Comparison of ENCODE assay signal across 23 cellular contexts in genomic region chr22:26466196-26466595, GRCh38. TPM values are rescaled to one million over a fixed set of nuclear protein-coding genes. Genes with fewer than 3 reads are reported as not detected.
DNase-seq lines count a peak whose midpoint lies in the region; ATAC-seq, FAIRE-seq and TF ChIP-seq lines count a peak whose summit lies in the region.
"Had no signal": no experiment of that assay in that cellular context is flagged by ENCODE, and none has a peak within 500 bp of the region (broad histone marks: within the 10 kb centered on the region; RNA-seq: fewer than 3 reads in every experiment).

No MANE protein-coding gene starts in this region.

- H3K36me3 ChIP-seq in psoas muscle (ENCODE audit: insufficient read depth in 1 of 2, low read depth in 1 of 2): peaks cover 3 to 100% of the 10 kb centered on the region in 2 donors
- H3K36me3 ChIP-seq in left ventricle myocardium inferior: peaks cover 96% of the 10 kb centered on the region

- intact Hi-C loops in psoas muscle (cut with DNase I) (no loop called here), left ventricle myocardium inferior (cut with micrococcal nuclease) (loop anchor here (10.0 kb wide), 1 partner anchor 101 kb away; no protein-coding TSS in a partner anchor)

- DNase-seq in D721Med (ENCODE audit: insufficient read length, low spot score): no peak
- DNase-seq in NCI-H2171 (lab: John Stamatoyannopoulos, UW): peak; percentile 89
- DNase-seq in epidermal melanocyte (ENCODE audit: insufficient read length, low spot score): peak; percentile 37
- peak in 1 of 2 donors; percentile 28 for DNase-seq in psoas muscle
- no peak for DNase-seq in left ventricle myocardium inferior
- no peak for DNase-seq in activated CD4-positive, alpha-beta T cell treated with anti-CD3 and anti-CD28 coated beads for 4 hours
- no peak for DNase-seq in NCI-H774 (lab: John Stamatoyannopoulos, UW)
- DNase-seq: activated CD4-positive, alpha-beta memory T cell treated with anti-CD3 and anti-CD28 coated beads, Interleukin-2, amount 10 ng/mL, durations not matched to agents 7 days and 5 days; activated gamma-delta T cell; COR-L47; foreskin keratinocyte; NCI-H187 treated with DMSO at 0.1 percent for 48 hours; NCI-H345; nephron progenitor cell; stimulated activated CD4-positive, alpha-beta T cell treated with anti-CD3 and anti-CD28 coated beads, Interleukin-1b, Interleukin-23, amount 100 ng/mL, for 48 hours; stimulated activated naive B cell treated with anti-CD40 and anti-IgM and Interleukin-4, amounts not matched to agents 10 μg/mL and 1 μg/mL and 100 μg/mL, for 72 hours; T-helper 2 cell had no signal

- no peak for FAIRE-seq in D721Med (lab: Jason Lieb, UNC)
- FAIRE-seq: H1, islet of Langerhans had no signal

- WGBS in psoas muscle, 3 donors: 54 to 71% (median 55%) methylated on average over 5 of the region's 5 CpGs

- H3K4me1 ChIP-seq in psoas muscle (peaks cover 8% of the 10 kb centered on the region), left ventricle myocardium inferior (peaks cover 6% of the 10 kb centered on the region)
- H3K4me1 ChIP-seq: prostate gland had no signal

- TF ChIP-seq CTCF in D721Med (IDR thresholded peaks at IDR 0.05; ENCODE audit: insufficient read depth, missing control alignments): peak; percentile 23
- no peak for TF ChIP-seq CTCF in psoas muscle (IDR thresholded peaks at IDR 0.05)
- TF ChIP-seq CTCF in left ventricle myocardium inferior (IDR thresholded peaks at IDR 0.05; ENCODE audit: borderline replicate concordance): no peak

- ATAC-seq in psoas muscle (peak; percentile 57 to 84 (median 66)), GM19395 (IDR thresholded peaks at IDR 0.05; ENCODE audit: unreplicated experiment) (no peak)
- ATAC-seq: foreskin keratinocyte; stimulated activated naive B cell treated with anti-CD40 and anti-IgM and Interleukin-4, amounts not matched to agents 10 μg/mL and 1 μg/mL and 100 μg/mL, for 72 hours had no signal

- H3K27me3 ChIP-seq in psoas muscle (ENCODE audit: insufficient read depth in 3 of 3, low read length in 2 of 3) (no peaks in the 10 kb centered on the region), left ventricle myocardium inferior (ENCODE audit: low read depth) (no peaks in the 10 kb centered on the region)
- H3K27me3 ChIP-seq: foreskin keratinocyte had no signal

- H3K4me3 ChIP-seq in psoas muscle: no peak overlapping the region
- no peak overlapping the region for H3K4me3 ChIP-seq in left ventricle myocardium inferior
- H3K4me3 ChIP-seq: prostate gland, skin epidermis had no signal

- peak overlapping the region; percentile 60 for H3K27ac ChIP-seq in psoas muscle
- H3K27ac ChIP-seq in left ventricle myocardium inferior (replicated peaks): no peak overlapping the region
- H3K27ac ChIP-seq: foreskin keratinocyte, KMS-11, prostate gland, skin epidermis had no signal

- no peaks in the 10 kb centered on the region for H3K9me3 ChIP-seq in psoas muscle
- H3K9me3 ChIP-seq in left ventricle myocardium inferior (replicated peaks): no peaks in the 10 kb centered on the region
- H3K9me3 ChIP-seq: prostate gland had no signal

RNA-seq across cellular contexts. Expression of gene HPS4, which starts 17.4 kb away (rescaled TPM):
- total RNA-seq in psoas muscle: 10 to 100 TPM in 3 of 4 donors, 1 to 10 TPM in 1; 7.4 to 12.5 (median 10.4) TPM
- polyA plus RNA-seq in psoas muscle: 10 to 100 TPM in 1 of 3 donors, 1 to 10 TPM in 2; 5.8 to 13.9 (median 6.4) TPM
- total RNA-seq in left ventricle myocardium inferior: 11.7 TPM

RNA-seq across cellular contexts. Expression of gene SRRD, which starts 17.5 kb away (rescaled TPM):
- total RNA-seq in psoas muscle: 10 to 100 TPM; 25.4 to 36.6 (median 28.9) TPM
- 10 to 100 TPM; 36.1 to 51.2 (median 38.3) TPM for polyA plus RNA-seq in psoas muscle
- total RNA-seq in left ventricle myocardium inferior: 23.5 TPM

RNA-seq across cellular contexts. Expression of gene ASPHD2, which starts 37.1 kb away (rescaled TPM):
- total RNA-seq in psoas muscle (under 1 TPM in 3 of 4 donors, not detected in 1; 0.08 to 0.24 (median 0.20) TPM), left ventricle myocardium inferior (0.11 TPM)
- under 1 TPM; 0.04 to 0.38 (median 0.07) TPM for polyA plus RNA-seq in psoas muscle

RNA-seq across cellular contexts. Expression of gene TFIP11, which starts 46.1 kb away (rescaled TPM):
- total RNA-seq in psoas muscle: 10 to 100 TPM; 29.1 to 48.6 (median 33.5) TPM
- polyA plus RNA-seq in psoas muscle: 10 to 100 TPM; 28.8 to 56.1 (median 37.8) TPM
- 25.7 TPM for total RNA-seq in left ventricle myocardium inferior

Comparison
In these comparisons a context has a peak if more than half of its experiments do, and no peak if none do; other contexts are left out.
1. DNase-seq: peak in NCI-H2171 (single experiment) and epidermal melanocyte (single experiment); none in D721Med (single experiment), left ventricle myocardium inferior (single experiment), activated CD4-positive, alpha-beta T cell treated with anti-CD3 and anti-CD28 coated beads for 4 hours (0 of 2) and NCI-H774 (single experiment).